Comparison of ENCODE assay signal across 22 cellular contexts in the genomic region with DNA sequence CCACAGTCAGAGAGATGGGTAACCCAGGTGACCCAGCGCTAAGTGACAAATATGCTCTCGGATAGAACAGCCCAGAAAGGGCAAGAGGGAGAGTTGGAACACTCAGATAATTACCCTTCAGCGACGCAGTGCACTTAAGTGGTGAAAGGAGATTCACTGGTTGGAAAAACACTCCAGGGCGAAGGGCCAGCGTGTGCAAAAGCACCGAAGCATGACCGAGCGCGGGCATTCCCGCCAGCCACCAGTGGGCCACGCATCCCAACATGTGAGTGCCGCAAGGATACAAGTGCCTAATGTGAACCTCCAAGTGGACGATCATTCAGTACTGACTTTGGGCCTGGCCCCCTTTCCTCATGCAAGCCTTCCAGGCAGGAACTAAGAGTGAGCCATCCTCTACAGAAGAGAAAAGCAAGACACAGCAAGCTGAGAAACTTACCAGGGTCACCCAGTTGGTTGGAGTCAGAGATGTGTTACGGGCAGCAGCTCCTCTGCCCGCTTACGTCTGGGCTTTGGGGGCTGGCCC.
"Had no signal": no experiment of that assay in that cellular context is flagged by ENCODE, and none has a peak within 500 bp of the region (broad histone marks: within the 10 kb centered on the region; RNA-seq: fewer than 3 reads in every experiment).

No MANE protein-coding gene starts in this region.

- H3K4me3 Mint-ChIP-seq: dendritic cell treated with granulocyte-macrophage colony-stimulating factor and Interleukin-4, amounts not matched to agents 40 ng/mL and 50 ng/mL, for 4 days; memory B cell; natural killer cell treated with Interleukin-12 subunit alpha and Interleukin-12 subunit beta and Interleukin-15 and Interleukin-18, amount 100 ng/mL, for 72 hours had no signal

- H3K79me2 ChIP-seq: hepatocyte, parathyroid adenoma had no signal

- H3K27ac Mint-ChIP-seq: dendritic cell treated with granulocyte-macrophage colony-stimulating factor and Interleukin-4, amounts not matched to agents 40 ng/mL and 50 ng/mL, for 4 days; memory B cell; natural killer cell treated with Interleukin-12 subunit alpha and Interleukin-12 subunit beta and Interleukin-15 and Interleukin-18, amount 100 ng/mL, for 72 hours had no signal

- H3K36me3 ChIP-seq: lower lobe of right lung, stomach, thoracic aorta, transverse colon had no signal

- H3K4me2 ChIP-seq: hepatocyte had no signal

- H3K9me3 ChIP-seq: lower lobe of right lung, thoracic aorta had no signal

- H2AFZ ChIP-seq: hepatocyte, parathyroid adenoma had no signal

- H3K4me1 ChIP-seq: foreskin keratinocyte, lower lobe of right lung, psoas muscle, transverse colon had no signal

- DNase-seq: erythroblast; foreskin keratinocyte; lower lobe of right lung; midbrain; psoas muscle; retina; stimulated activated CD4-positive, alpha-beta T cell treated with anti-CD3 and anti-CD28 coated beads, Interleukin-2, amount 100 ng/mL, for 24 hours; stimulated activated naive CD4-positive, alpha-beta T cell; stomach; substantia nigra; transverse colon had no signal

- ATAC-seq: foreskin keratinocyte, left lobe of liver, lower lobe of right lung, psoas muscle, sciatic nerve had no signal

- H3K9me3 Mint-ChIP-seq: dendritic cell treated with granulocyte-macrophage colony-stimulating factor and Interleukin-4, amounts not matched to agents 40 ng/mL and 50 ng/mL, for 4 days; natural killer cell treated with Interleukin-12 subunit alpha and Interleukin-12 subunit beta and Interleukin-15 and Interleukin-18, amount 100 ng/mL, for 72 hours had no signal

- FAIRE-seq: endothelial cell of umbilical vein, islet of Langerhans had no signal

- H3K27ac ChIP-seq: foreskin keratinocyte, hepatocyte, lower lobe of right lung, parathyroid adenoma, psoas muscle, skin epidermis, stomach, transverse colon had no signal

- H3K36me3 Mint-ChIP-seq: natural killer cell treated with Interleukin-12 subunit alpha and Interleukin-12 subunit beta and Interleukin-15 and Interleukin-18, amount 100 ng/mL, for 72 hours had no signal

- H3K9ac ChIP-seq: parathyroid adenoma had no signal

- H3K27me3 ChIP-seq: foreskin keratinocyte had no signal

- H3K4me3 ChIP-seq: hepatocyte, lower lobe of right lung, psoas muscle, skin epidermis, stomach, thoracic aorta, transverse colon had no signal
